ENCODE assay signal across 8 cellular contexts in genomic region chr18:14190776-14191442, GRCh38. TPM values are rescaled to one million over a fixed set of nuclear protein-coding genes. Genes with fewer than 3 reads are reported as not detected.
DNase-seq lines count a peak whose midpoint lies in the region; ATAC-seq lines count a peak whose summit lies in the region.
"Not testable (repeated sequence)": the region's sequence is repeated elsewhere in the genome, so short reads cannot be mapped to it uniquely, and the experiment has no call there.

No MANE protein-coding gene starts in this region.

- DNase-seq in LHCN-M2 (ENCODE audit: low read depth) = peak; percentile 12
- DNase-seq in activated T-cell treated with anti-CD3 and anti-CD28 coated beads, Interleukin-2, amount 50 U/mL, for 48 hours = peak; percentile 31 to 35

- not testable (repeated sequence) for H3K9me3 ChIP-seq in skeletal muscle satellite cell (replicated peaks; ENCODE audit: low read length)

- H3K36me3 ChIP-seq in skeletal muscle satellite cell (ENCODE audit: insufficient read depth, low read length) = not testable (repeated sequence)

- ATAC-seq in GM18499 (IDR thresholded peaks at IDR 0.05; ENCODE audit: insufficient read depth, unreplicated experiment) (peak; percentile 97), GM19025 (IDR thresholded peaks at IDR 0.05; ENCODE audit: low read depth, unreplicated experiment) (peak; percentile 78), GM21515 (IDR thresholded peaks at IDR 0.05; ENCODE audit: unreplicated experiment) (peak; percentile 70), HG02870 (IDR thresholded peaks at IDR 0.05; ENCODE audit: unreplicated experiment) (peak; percentile 100), HG03175 (IDR thresholded peaks at IDR 0.05; ENCODE audit: unreplicated experiment) (peak; percentile 78)

- H3K4me2 ChIP-seq in skeletal muscle satellite cell (ENCODE audit: low read length) = peak overlapping the region; percentile 29

- H3K27me3 ChIP-seq in skeletal muscle satellite cell (ENCODE audit: control insufficient read depth, insufficient read depth, low read length) = not testable (repeated sequence)

- H3K4me3 ChIP-seq in skeletal muscle satellite cell (ENCODE audit: low read length) = not testable (repeated sequence)

- peaks cover 16% of the 10 kb centered on the region for H3K4me1 ChIP-seq in skeletal muscle satellite cell (ENCODE audit: control insufficient read depth, insufficient read depth, low read length)

- H3K9ac ChIP-seq in skeletal muscle satellite cell (ENCODE audit: low read depth, low read length) = not testable (repeated sequence)

RNA-seq across cellular contexts. Expression of gene ZNF519, which starts 58.7 kb away (rescaled TPM):
- total RNA-seq in LHCN-M2 (2014; rRNA removed) = 7.5 and 11.5 TPM in 2 replicates
- 1.9 TPM for polyA plus RNA-seq in LHCN-M2 (2012)
- total RNA-seq in skeletal muscle satellite cell (2012; rRNA removed) = 5.8 and 5.9 TPM in 2 replicates
